In genomic region chrX:86171366-86171765, GRCh38 we compare ENCODE assay signal across 8 cellular contexts. TPM values are rescaled to one million over a fixed set of nuclear protein-coding genes. Genes with fewer than 3 reads are reported as not detected.
DNase-seq lines count a peak whose midpoint lies in the region; ATAC-seq, FAIRE-seq and TF ChIP-seq lines count a peak whose summit lies in the region.
"Had no signal": no experiment of that assay in that cellular context is flagged by ENCODE, and none has a peak within 500 bp of the region (broad histone marks: within the 10 kb centered on the region; RNA-seq: fewer than 3 reads in every experiment).

No MANE protein-coding gene starts in this region.

- H3K36me3 Mint-ChIP-seq in effector memory CD8-positive, alpha-beta T cell (ENCODE audit: insufficient read depth): no peaks in the 10 kb centered on the region

- H3K4me3 Mint-ChIP-seq in effector memory CD8-positive, alpha-beta T cell: no peak overlapping the region

- no peaks in the 10 kb centered on the region for H3K9me3 Mint-ChIP-seq in effector memory CD8-positive, alpha-beta T cell

- H3K4me3 ChIP-seq in lower leg skin (ENCODE audit: low read depth, poor library complexity, severe bottlenecking): no peak overlapping the region

- no peak overlapping the region for H3K27ac ChIP-seq in VCaP

- ATAC-seq in HG02852 (IDR thresholded peaks at IDR 0.05; ENCODE audit: unreplicated experiment): peak; percentile 77
- ATAC-seq in effector memory CD8-positive, alpha-beta T cell (replicated peaks): no peak

- H3K27me3 Mint-ChIP-seq in effector memory CD8-positive, alpha-beta T cell: peaks cover 0 to 14% of the 10 kb centered on the region in 2 donors

- peak; percentile 75 for FAIRE-seq in GM12892 (lab: Jason Lieb, UNC)
- FAIRE-seq: endometrium had no signal

- no peak for DNase-seq in GM12892 (ENCODE audit: insufficient read length)
- peak; percentile 16 for DNase-seq in myocyte (ENCODE audit: low read depth)
- DNase-seq in lower leg skin (ENCODE audit: low spot score in 2 of 2): no peak
- no peak for DNase-seq in foreskin melanocyte
- no peak for DNase-seq in effector memory CD8-positive, alpha-beta T cell

- intact Hi-C loops in lower leg skin (cut with DNase I; ENCODE audit: low total_unique reads): no loop called here

- 48% methylated on average over 3 of the region's 3 CpGs; no CpG with 5 or more reads in 1 of the 2 donors for WGBS in lower leg skin, 2 donors

- no peak overlapping the region for H3K27ac Mint-ChIP-seq in effector memory CD8-positive, alpha-beta T cell

- no peaks in the 10 kb centered on the region for H3K4me1 Mint-ChIP-seq in effector memory CD8-positive, alpha-beta T cell (ENCODE audit: low read depth in 2 of 2)

- TF ChIP-seq CTCF in VCaP (conservative IDR thresholded peaks at IDR 0.05) (peak; percentile 56), lower leg skin (IDR thresholded peaks at IDR 0.05) (no peak)

- TF ChIP-seq POLR2A in GM12892 (IDR thresholded peaks at IDR 0.05; ENCODE audit: low read depth, low read length) (no peak), lower leg skin (IDR thresholded peaks at IDR 0.05) (no peak)

RNA-seq across cellular contexts. Expression of gene DACH2, which starts 23.1 kb away (rescaled TPM):
- polyA plus RNA-seq in GM12892 (2012; ENCODE audit: missing spikeins): not detected
- total RNA-seq in myocyte (not detected in 2 replicates), lower leg skin (under 1 TPM in 1 of 4 donors, not detected in 3; 0.15 TPM)
- polyA plus RNA-seq in myocyte (2012): not detected
